Comparison of ENCODE assay signal across 13 cellular contexts in the genomic region with DNA sequence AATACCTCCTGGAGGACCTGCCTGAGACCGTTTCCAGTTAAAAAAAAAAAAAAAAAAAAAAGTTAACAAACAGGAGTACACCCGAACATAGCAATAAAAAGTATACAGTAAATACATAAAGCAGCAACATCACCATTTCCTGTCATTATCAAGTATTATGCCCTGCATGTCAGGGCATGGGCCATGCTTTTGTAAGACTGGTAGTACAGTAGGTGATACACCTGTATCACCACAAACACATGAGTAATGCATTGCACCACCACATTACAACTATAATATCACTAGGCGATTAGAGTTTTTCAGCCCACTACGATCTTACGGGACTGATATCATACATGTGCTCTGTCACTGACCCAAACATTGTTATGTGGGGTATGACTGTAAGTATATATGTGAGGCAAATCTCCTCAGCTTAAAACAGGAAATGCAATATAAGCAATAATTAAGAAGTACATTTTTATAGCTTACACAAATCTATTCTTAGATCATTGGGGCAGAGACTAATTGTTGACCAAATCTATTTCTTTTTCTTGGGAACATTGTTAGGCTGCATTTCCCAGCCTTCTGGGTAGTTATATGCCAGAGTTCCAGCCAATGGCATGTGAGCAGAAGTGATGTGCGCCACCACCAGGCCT.
"Had no signal": no experiment of that assay in that cellular context is flagged by ENCODE, and none has a peak within 500 bp of the region (broad histone marks: within the 10 kb centered on the region; RNA-seq: fewer than 3 reads in every experiment).

No MANE protein-coding gene starts in this region.

- H3K4me3 Mint-ChIP-seq: activated CD4-positive, alpha-beta T cell treated with anti-CD3 and anti-CD28 coated beads, Interleukin-2, amount 10 ng/mL, durations not matched to agents 24 days and 14 days; activated naive CD4-positive, alpha-beta T cell treated with anti-CD3 and anti-CD28 coated beads for 36 hours; nephron progenitor cell had no signal

- ATAC-seq: gastroesophageal sphincter; left ventricle myocardium superior; stimulated activated naive CD8-positive, alpha-beta T cell treated with anti-CD3 and anti-CD28 coated beads, Interleukin-15, Interleukin-2, amounts not matched to agents 100 U/mL and 50 U/mL, for 24 hours; upper lobe of right lung had no signal

- H3K9me3 Mint-ChIP-seq: activated CD4-positive, alpha-beta T cell treated with anti-CD3 and anti-CD28 coated beads, Interleukin-2, amount 10 ng/mL, durations not matched to agents 24 days and 14 days; nephron progenitor cell had no signal

- H3K27ac Mint-ChIP-seq: activated CD4-positive, alpha-beta T cell treated with anti-CD3 and anti-CD28 coated beads, Interleukin-2, amount 10 ng/mL, durations not matched to agents 24 days and 14 days; activated naive CD4-positive, alpha-beta T cell treated with anti-CD3 and anti-CD28 coated beads for 36 hours; nephron progenitor cell had no signal

- DNase-seq: activated CD4-positive, alpha-beta T cell treated with anti-CD3 and anti-CD28 coated beads, Interleukin-2, amount 10 ng/mL, durations not matched to agents 24 days and 14 days; activated naive CD4-positive, alpha-beta T cell treated with anti-CD3 and anti-CD28 coated beads for 36 hours; colonic mucosa; kidney; left ventricle myocardium superior; nephron progenitor cell; stimulated activated CD4-positive, alpha-beta T cell treated with anti-CD3 and anti-CD28 coated beads, Interleukin-2, amount 100 ng/mL, for 48 hours; stimulated activated naive CD8-positive, alpha-beta T cell treated with anti-CD3 and anti-CD28 coated beads, Interleukin-15, Interleukin-2, amounts not matched to agents 100 U/mL and 50 U/mL, for 24 hours; upper lobe of right lung had no signal

- H3K4me3 ChIP-seq: colonic mucosa, gastroesophageal sphincter, suprapubic skin, upper lobe of right lung had no signal

- FAIRE-seq: astrocyte, endothelial cell of umbilical vein, kidney had no signal

- H3K27me3 ChIP-seq: colonic mucosa, suprapubic skin, upper lobe of right lung had no signal

- H3K27ac ChIP-seq: colonic mucosa, gastroesophageal sphincter, suprapubic skin, upper lobe of right lung had no signal

- H3K9me3 ChIP-seq: colonic mucosa, suprapubic skin, upper lobe of right lung had no signal

- H3K27me3 Mint-ChIP-seq: activated CD4-positive, alpha-beta T cell treated with anti-CD3 and anti-CD28 coated beads, Interleukin-2, amount 10 ng/mL, durations not matched to agents 24 days and 14 days had no signal

- H3K4me1 ChIP-seq: colonic mucosa, suprapubic skin, upper lobe of right lung had no signal

- H3K4me1 Mint-ChIP-seq: activated CD4-positive, alpha-beta T cell treated with anti-CD3 and anti-CD28 coated beads, Interleukin-2, amount 10 ng/mL, durations not matched to agents 24 days and 14 days had no signal

- H3K36me3 ChIP-seq: colonic mucosa, gastroesophageal sphincter, suprapubic skin, upper lobe of right lung had no signal
